In the genomic region with DNA sequence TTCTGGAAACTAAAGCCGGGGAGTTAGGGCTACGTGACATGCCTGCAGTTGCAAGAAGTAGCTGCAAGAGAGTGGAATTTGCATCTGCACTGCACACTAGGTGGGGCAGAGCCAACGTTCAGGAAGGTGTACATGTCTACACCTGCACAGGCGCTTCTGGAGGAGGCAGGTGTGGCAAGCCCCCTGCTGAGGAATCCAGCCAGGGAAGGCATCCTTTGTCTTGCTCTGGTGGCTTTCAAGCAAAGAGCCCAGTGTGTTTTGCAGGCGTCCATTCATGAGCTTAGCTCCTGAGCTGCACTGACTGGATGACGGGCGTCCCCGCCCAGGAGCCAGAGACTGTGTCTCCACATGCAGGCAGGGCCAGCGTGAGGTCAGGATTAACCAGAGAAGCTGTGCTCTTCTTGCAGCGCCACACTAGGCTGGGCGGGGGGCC, we compare ENCODE assay signal across 15 cellular contexts.
DNase-seq lines count a peak whose midpoint lies in the region; ATAC-seq, FAIRE-seq and TF ChIP-seq lines count a peak whose summit lies in the region.
"Had no signal": no experiment of that assay in that cellular context is flagged by ENCODE, and none has a peak within 500 bp of the region (broad histone marks: within the 10 kb centered on the region; RNA-seq: fewer than 3 reads in every experiment).

No MANE protein-coding gene starts in this region.

- H3K27me3 ChIP-seq in GM23338 (ENCODE audit: insufficient read depth), result no peaks in the 10 kb centered on the region
- no peaks in the 10 kb centered on the region for H3K27me3 ChIP-seq in small intestine (ENCODE audit: control insufficient read depth in 2 of 2, insufficient read depth in 2 of 2, low read length in 2 of 2)
- no peaks in the 10 kb centered on the region for H3K27me3 ChIP-seq in H9 (ENCODE audit: insufficient read depth, low read length)
- H3K27me3 ChIP-seq: esophagus muscularis mucosa, SJSA1 had no signal

- H3K79me2 ChIP-seq in GM23338 (replicated peaks; ENCODE audit: insufficient read depth), result no peaks in the 10 kb centered on the region
- H3K79me2 ChIP-seq in H9 (ENCODE audit: insufficient read depth, low read length), result no peaks in the 10 kb centered on the region

- H3K18ac ChIP-seq in H9 (ENCODE audit: insufficient read length, low read depth, low read length), result no peak overlapping the region

- H3K79me1 ChIP-seq in H9 (ENCODE audit: insufficient read depth, low read depth, low read length, poor library complexity, severe bottlenecking), result no peaks in the 10 kb centered on the region

- H2BK15ac ChIP-seq in H9 (ENCODE audit: low read depth, low read length), result no peak overlapping the region

- H4K20me1 ChIP-seq in GM23338 (replicated peaks; ENCODE audit: insufficient read depth), result no peaks in the 10 kb centered on the region
- no peaks in the 10 kb centered on the region for H4K20me1 ChIP-seq in H9 (ENCODE audit: control insufficient read depth, insufficient read depth, insufficient read length)

- H3K27ac Mint-ChIP-seq in GM23338 (no peak overlapping the region), H9 (peak overlapping the region in 1 of 3 experiments; percentile 59; a peak in 1 of 7 replicates), Calu3 (ENCODE audit: unreplicated experiment) (no peak overlapping the region)
- H3K27ac Mint-ChIP-seq: activated naive CD4-positive, alpha-beta T cell treated with anti-CD3 and anti-CD28 coated beads, Interleukin-2, amount 50 U/mL, for 72 hours; stimulated activated naive CD8-positive, alpha-beta T cell treated with anti-CD3 and anti-CD28 coated beads, Interleukin-15, amount 100 ng/mL, for 72 hours had no signal

- H3F3A ChIP-seq in GM23338 (replicated peaks; ENCODE audit: low read depth), result peaks cover 13% of the 10 kb centered on the region

- BruUV-seq in Calu3 (replicated peaks; lab: Mats Ljungman, UMichigan), result no TSS peak

- no peak overlapping the region for H4K91ac ChIP-seq in H9 (ENCODE audit: insufficient read length, low read depth, low read length)

- no peak overlapping the region for H2AFZ ChIP-seq in GM23338
- no peak overlapping the region for H2AFZ ChIP-seq in H9 (ENCODE audit: low read length)

- DNase-seq in GM23338 (ENCODE audit: low spot score) (no peak), NCI-H345 (lab: John Stamatoyannopoulos, UW) (peak; percentile 92), epithelial cell of esophagus (ENCODE audit: low read depth) (peak; percentile 99), small intestine (peak; percentile 61), HuH-7 (ENCODE audit: low spot score) (no peak), H9 (no peak), Calu3 (no peak)
- DNase-seq: CD4-positive, CD25-positive, alpha-beta regulatory T cell; NCI-H524 treated with DMSO at 0.1 percent for 48 hours; psoas muscle; stimulated activated naive CD8-positive, alpha-beta T cell treated with anti-CD3 and anti-CD28 coated beads, Interleukin-15, amount 100 ng/mL, for 72 hours had no signal

- H3K27ac ChIP-seq in GM23338 (ENCODE audit: low read depth) (no peak overlapping the region), small intestine (ENCODE audit: low read depth in 1 of 2, low read length in 1 of 2) (no peak overlapping the region), H9 (ENCODE audit: insufficient read length, low read depth, low read length) (no peak overlapping the region)
- H3K27ac ChIP-seq: esophagus muscularis mucosa, psoas muscle, SJSA1 had no signal

- H2BK120ac ChIP-seq in H9 (ENCODE audit: low read depth, low read length, poor library complexity, severe bottlenecking), result no peak overlapping the region

- FAIRE-seq in small intestine (lab: Jason Lieb, UNC), result no peak

- CTCF ChIA-PET in Calu3 (lab: Charles Lee), result no interaction called here

- no peak overlapping the region for H3K4ac ChIP-seq in H9 (ENCODE audit: low read depth, low read length)

- WGBS in small intestine, 3 donors, result 21 to 65% (median 42%) methylated on average over 11 of the region's 11 CpGs
- no CpG with 5 or more reads among the region's 11 CpGs for WGBS in H9 (ENCODE audit: extremely low coverage, insufficient read length, low lambda C conversion rate)

- H3K9ac ChIP-seq in H9 (ENCODE audit: extremely low read depth, insufficient read length, low read length), result no peak overlapping the region

- H3K4me3 ChIP-seq in GM23338, result no peak overlapping the region
- H3K4me3 ChIP-seq in epithelial cell of esophagus (ENCODE audit: low read length), result no peak overlapping the region
- no peak overlapping the region for H3K4me3 ChIP-seq in small intestine (ENCODE audit: low read depth in 1 of 2, low read length in 2 of 2)
- H3K4me3 ChIP-seq: esophagus muscularis mucosa, psoas muscle, SJSA1 had no signal

- H3K4me1 Mint-ChIP-seq in GM23338, result peaks cover 6% of the 10 kb centered on the region
- H3K4me1 Mint-ChIP-seq in H9, result peaks cover 5 to 8% of the 10 kb centered on the region in 2 experiments
- peaks cover 41% of the 10 kb centered on the region for H3K4me1 Mint-ChIP-seq in Calu3 (ENCODE audit: low read depth, unreplicated experiment)

- no peaks in the 10 kb centered on the region for H3K36me3 ChIP-seq in GM23338 (ENCODE audit: insufficient read depth)
- H3K36me3 ChIP-seq in small intestine (ENCODE audit: control insufficient read depth in 2 of 2, insufficient read depth in 2 of 2, low read length in 2 of 2), result no peaks in the 10 kb centered on the region
- H3K36me3 ChIP-seq: esophagus muscularis mucosa, SJSA1 had no signal

- no peak overlapping the region for H3K4me3 Mint-ChIP-seq in GM23338
- no peak overlapping the region for H3K4me3 Mint-ChIP-seq in H9
- H3K4me3 Mint-ChIP-seq in Calu3 (ENCODE audit: low read depth, unreplicated experiment), result no peak overlapping the region
- H3K4me3 Mint-ChIP-seq: CD4-positive, CD25-positive, alpha-beta regulatory T cell; stimulated activated naive CD8-positive, alpha-beta T cell treated with anti-CD3 and anti-CD28 coated beads, Interleukin-15, amount 100 ng/mL, for 72 hours had no signal

- H3K9me3 Mint-ChIP-seq in GM23338, result no peaks in the 10 kb centered on the region; the same call in 2 of the 3 replicates
- H3K9me3 Mint-ChIP-seq in H9, result no peaks in the 10 kb centered on the region
- no peaks in the 10 kb centered on the region for H3K9me3 Mint-ChIP-seq in Calu3 (ENCODE audit: low read depth, unreplicated experiment)
- H3K9me3 Mint-ChIP-seq: CD4-positive, CD25-positive, alpha-beta regulatory T cell; stimulated activated naive CD8-positive, alpha-beta T cell treated with anti-CD3 and anti-CD28 coated beads, Interleukin-15, amount 100 ng/mL, for 72 hours had no signal

- H3K23ac ChIP-seq in H9 (ENCODE audit: insufficient read length, low read depth, low read length), result no peak overlapping the region

- H3K4me1 ChIP-seq in GM23338 (ENCODE audit: insufficient read depth), result peaks cover 6% of the 10 kb centered on the region; the same call in 1 of the 2 replicates
- H3K4me1 ChIP-seq in small intestine (ENCODE audit: control insufficient read depth in 2 of 2, insufficient read depth in 1 of 2, low read depth in 1 of 2, low read length in 1 of 2), result peaks cover 4 to 11% of the 10 kb centered on the region in 2 donors
- peaks cover 3% of the 10 kb centered on the region for H3K4me1 ChIP-seq in H9 (ENCODE audit: insufficient read depth, low read length)

- no peaks in the 10 kb centered on the region for H3K36me3 Mint-ChIP-seq in GM23338 (ENCODE audit: low read depth)
- no peaks in the 10 kb centered on the region; a peak in 1 of 7 replicates for H3K36me3 Mint-ChIP-seq in H9 (ENCODE audit: insufficient read depth in 1 of 3, low read depth in 3 of 3)
- no peaks in the 10 kb centered on the region for H3K36me3 Mint-ChIP-seq in Calu3 (ENCODE audit: insufficient read depth, unreplicated experiment)
- H3K36me3 Mint-ChIP-seq: activated naive CD4-positive, alpha-beta T cell treated with anti-CD3 and anti-CD28 coated beads, Interleukin-2, amount 50 U/mL, for 72 hours; CD4-positive, CD25-positive, alpha-beta regulatory T cell had no signal

- no peak overlapping the region for H2BK5ac ChIP-seq in H9 (ENCODE audit: insufficient read length, low read length)

- H3K14ac ChIP-seq in H9 (ENCODE audit: insufficient read depth, low read length), result no peak overlapping the region

- H2BK12ac ChIP-seq in H9 (ENCODE audit: insufficient read length, low read depth, low read length), result no peak overlapping the region

- H2AK5ac ChIP-seq in H9 (ENCODE audit: insufficient read length, low read length), result no peak overlapping the region

- H3K27me3 Mint-ChIP-seq in GM23338 (ENCODE audit: insufficient read depth, low read depth, poor library complexity) (peaks cover 2% of the 10 kb centered on the region), H9 (ENCODE audit: low read depth) (no peaks in the 10 kb centered on the region), Calu3 (ENCODE audit: unreplicated experiment) (no peaks in the 10 kb centered on the region)
- H3K27me3 Mint-ChIP-seq: CD4-positive, CD25-positive, alpha-beta regulatory T cell; stimulated activated naive CD8-positive, alpha-beta T cell treated with anti-CD3 and anti-CD28 coated beads, Interleukin-15, amount 100 ng/mL, for 72 hours had no signal

- no peak overlapping the region for H4K5ac ChIP-seq in H9 (ENCODE audit: insufficient read length, low read depth, low read length)

- H2BK20ac ChIP-seq in H9 (ENCODE audit: low read depth, low read length, poor library complexity, severe bottlenecking), result no peak overlapping the region

- intact Hi-C loops in Calu3 (cut with micrococcal nuclease; ENCODE audit: unreplicated experiment), result no loop called here

- H3K23me2 ChIP-seq in H9 (ENCODE audit: insufficient read length, low read depth, low read length, poor library complexity, severe bottlenecking), result no peaks in the 10 kb centered on the region

- H3K9me2 ChIP-seq in GM23338 (ENCODE audit: insufficient read depth), result peaks cover 20% of the 10 kb centered on the region

- no peak overlapping the region for H3K56ac ChIP-seq in H9 (ENCODE audit: insufficient read length, low read depth, low read length)

- no peak overlapping the region for H4K8ac ChIP-seq in H9 (replicated peaks; ENCODE audit: insufficient read length, low read depth, low read length)

- H3T11ph ChIP-seq in H9 (ENCODE audit: low read length), result no peak overlapping the region

- peak; percentile 25; the same call in 1 of the 3 replicates for ATAC-seq in GM23338
- ATAC-seq in GM21619 (IDR thresholded peaks at IDR 0.05; ENCODE audit: unreplicated experiment), result no peak
- ATAC-seq: activated naive CD4-positive, alpha-beta T cell treated with anti-CD3 and anti-CD28 coated beads, Interleukin-2, amount 50 U/mL, for 72 hours; psoas muscle; stimulated activated naive CD8-positive, alpha-beta T cell treated with anti-CD3 and anti-CD28 coated beads, Interleukin-15, amount 100 ng/mL, for 72 hours had no signal

- H3K9me3 ChIP-seq in small intestine (ENCODE audit: control insufficient read depth, low read depth) (no peaks in the 10 kb centered on the region), H9 (ENCODE audit: control insufficient read depth, low read depth, low read length) (no peaks in the 10 kb centered on the region)
- H3K9me3 ChIP-seq: esophagus muscularis mucosa, psoas muscle, SJSA1 had no signal

- TF ChIP-seq CTCF in GM23338 (conservative IDR thresholded peaks at IDR 0.05; ENCODE audit: low read depth in 2 of 2), result no peak
- peak; percentile 14 for TF ChIP-seq CTCF in epithelial cell of esophagus (IDR thresholded peaks at IDR 0.05; ENCODE audit: insufficient read depth, low read depth, low read length, missing control alignments)
- no peak for TF ChIP-seq CTCF in H9 (conservative IDR thresholded peaks at IDR 0.05)
- no peak for TF ChIP-seq CTCF in Calu3 (IDR thresholded peaks at IDR 0.05; ENCODE audit: unreplicated experiment)

- no peak overlapping the region for H3K4me2 ChIP-seq in GM23338
- H3K4me2 ChIP-seq in H9 (ENCODE audit: insufficient read depth, insufficient read length, low read length), result no peak overlapping the region

Comparison
In these comparisons a context has a peak if more than half of its experiments do, and no peak if none do; other contexts are left out.
1. DNase-seq: peak in NCI-H345 (single experiment), epithelial cell of esophagus (single experiment) and small intestine (single experiment); none in GM23338 (single experiment), HuH-7 (single experiment), H9 (single experiment) and Calu3 (single experiment).